8 cellular contexts compared by ENCODE assay signal in genomic region chr17:38799501-38800236, GRCh38. TPM values are rescaled to one million over a fixed set of nuclear protein-coding genes. Genes with fewer than 3 reads are reported as not detected.
DNase-seq lines count a peak whose midpoint lies in the region; ATAC-seq, FAIRE-seq and TF ChIP-seq lines count a peak whose summit lies in the region.

TSS of gene PIP4K2B (minus strand) at chr17:38799556. CDS start at chr17:38799424, 132 bp downstream.

- peaks cover 40% of the 10 kb centered on the region for H3K4me1 Mint-ChIP-seq in activated T-cell treated with anti-CD3 and anti-CD28 coated beads, Interleukin-2, amount 50 U/mL, for 72 hours (ENCODE audit: low read depth)

- H3K9me3 Mint-ChIP-seq in activated T-cell treated with anti-CD3 and anti-CD28 coated beads, Interleukin-2, amount 50 U/mL, for 72 hours: no peaks in the 10 kb centered on the region

- no peak for TF ChIP-seq POLR2A in esophagus muscularis mucosa (IDR thresholded peaks at IDR 0.05; ENCODE audit: low read depth)

- peaks cover 4 to 33% of the 10 kb centered on the region in 2 donors for H3K36me3 Mint-ChIP-seq in activated T-cell treated with anti-CD3 and anti-CD28 coated beads, Interleukin-2, amount 50 U/mL, for 72 hours (ENCODE audit: insufficient read depth in 2 of 2)

- TF ChIP-seq CTCF in esophagus muscularis mucosa (IDR thresholded peaks at IDR 0.05): peak in 1 of 3 experiments; percentile 13

- H3K27me3 Mint-ChIP-seq in activated T-cell treated with anti-CD3 and anti-CD28 coated beads, Interleukin-2, amount 50 U/mL, for 72 hours (ENCODE audit: low read depth): no peaks in the 10 kb centered on the region

- peak within 1 kb of the TSS; percentile 91 to 99 for H3K4me3 Mint-ChIP-seq in activated T-cell treated with anti-CD3 and anti-CD28 coated beads, Interleukin-2, amount 50 U/mL, for 72 hours

- peak within 1 kb of the TSS; percentile 85 for H3K4me2 ChIP-seq in Karpas-422 (ENCODE audit: low read depth, low read length, poor library complexity, severe bottlenecking)

- no peaks in the 10 kb centered on the region for H3K27me3 ChIP-seq in Karpas-422 (ENCODE audit: low read length)
- H3K27me3 ChIP-seq in esophagus muscularis mucosa: no peaks in the 10 kb centered on the region
- no peaks in the 10 kb centered on the region for H3K27me3 ChIP-seq in muscle layer of duodenum (ENCODE audit: low read depth, low read length)

- H3K27ac ChIP-seq in Karpas-422 (ENCODE audit: low read length): peak within 1 kb of the TSS; percentile 87
- H3K27ac ChIP-seq in esophagus muscularis mucosa (replicated peaks in 1 of 4): peak within 1 kb of the TSS; percentile 97 to 100 (median 98)
- H3K27ac ChIP-seq in muscle layer of duodenum (ENCODE audit: low read length): peak within 1 kb of the TSS; percentile 53

- H3K9ac ChIP-seq in Karpas-422 (ENCODE audit: low read length): peak within 1 kb of the TSS; percentile 98

- H3K9me3 ChIP-seq in Karpas-422 (ENCODE audit: low read length) (no peaks in the 10 kb centered on the region), esophagus muscularis mucosa (no peaks in the 10 kb centered on the region), muscle layer of duodenum (ENCODE audit: control insufficient read depth in 1 of 2, low read length in 2 of 2) (no peaks in the 10 kb centered on the region)

- DNase-seq in DMS79 treated with DMSO at 0.1 percent for 48 hours (lab: John Stamatoyannopoulos, UW) (peak; percentile 98), Karpas-422 (peak; percentile 98), RCC 7860 (ENCODE audit: low spot score) (peak; percentile 91), esophagus muscularis mucosa (ENCODE audit: extremely low spot score) (peak; percentile 99)
- peak; percentile 90 to 92 for DNase-seq in activated T-cell treated with anti-CD3 and anti-CD28 coated beads, Interleukin-2, amount 50 U/mL, for 72 hours
- peak; percentile 73 for DNase-seq in stimulated activated CD8-positive, alpha-beta memory T cell treated with anti-CD3 and anti-CD28 coated beads, Interleukin-7, amount 100 ng/mL, for 24 hours (ENCODE audit: low read depth)

- H3K4me1 ChIP-seq in Karpas-422 (ENCODE audit: low read length): peaks cover 23% of the 10 kb centered on the region
- peaks cover 29 to 42% (median 42%) of the 10 kb centered on the region in 4 donors for H3K4me1 ChIP-seq in esophagus muscularis mucosa
- H3K4me1 ChIP-seq in muscle layer of duodenum (ENCODE audit: control insufficient read depth in 1 of 2, insufficient read depth in 2 of 2, low read length in 2 of 2): peaks cover 18 to 27% of the 10 kb centered on the region in 2 donors

- H2AFZ ChIP-seq in Karpas-422 (ENCODE audit: low read length): peak within 1 kb of the TSS; percentile 68

- intact Hi-C loops in esophagus muscularis mucosa (cut with DNase I): loop anchor here (5.0 to 10.0 kb wide), 2 partner anchors 42 to 65 kb away; partner anchors contain the start of gene CISD3

- ATAC-seq in GM21825 (IDR thresholded peaks at IDR 0.05; ENCODE audit: unreplicated experiment): peak; percentile 77
- peak; percentile 87 to 88 for ATAC-seq in activated T-cell treated with anti-CD3 and anti-CD28 coated beads, Interleukin-2, amount 50 U/mL, for 72 hours (replicated peaks in 1 of 2)

- FAIRE-seq in RCC 7860 (lab: Jason Lieb, UNC): no peak

- no peaks in the 10 kb centered on the region for H3K9me2 ChIP-seq in Karpas-422 (replicated peaks; ENCODE audit: insufficient read depth, low read length)

- H3K27ac Mint-ChIP-seq in activated T-cell treated with anti-CD3 and anti-CD28 coated beads, Interleukin-2, amount 50 U/mL, for 72 hours: peak within 1 kb of the TSS; percentile 85

- H3K36me3 ChIP-seq in Karpas-422 (ENCODE audit: insufficient read depth, low read length): peaks cover 21% of the 10 kb centered on the region; the same call in 1 of the 2 replicates
- H3K36me3 ChIP-seq in esophagus muscularis mucosa: peaks cover 33 to 50% (median 40%) of the 10 kb centered on the region in 4 donors
- H3K36me3 ChIP-seq in muscle layer of duodenum (ENCODE audit: control insufficient read depth in 1 of 2, insufficient read depth in 2 of 2, low read length in 2 of 2): peaks cover 23 to 30% of the 10 kb centered on the region in 2 donors

- no peak for TF ChIP-seq EP300 in esophagus muscularis mucosa (IDR thresholded peaks at IDR 0.05)

- H3K4me3 ChIP-seq in Karpas-422 (ENCODE audit: low read length): peak within 1 kb of the TSS; percentile 77
- peak within 1 kb of the TSS; percentile 78 to 95 (median 92) for H3K4me3 ChIP-seq in esophagus muscularis mucosa
- H3K4me3 ChIP-seq in muscle layer of duodenum (ENCODE audit: low read depth in 1 of 2, low read length in 2 of 2): peak within 1 kb of the TSS; percentile 88 to 97

- WGBS in esophagus muscularis mucosa: 0% methylated on average over 13 of the region's 76 CpGs

- H4K20me1 ChIP-seq in Karpas-422 (ENCODE audit: insufficient read depth, low read depth, low read length): 0 out of 2 replicates have a peak, but pooled peaks cover 4% of the 10 kb centered on the region

- peaks cover 44% of the 10 kb centered on the region for H3K79me2 ChIP-seq in Karpas-422 (ENCODE audit: low read length)

RNA-seq across cellular contexts. Expression of gene PIP4K2B, which starts in this region (rescaled TPM):
- total RNA-seq in Karpas-422 (2014; rRNA removed; shearing (Covaris generic); ENCODE audit: low replicate concordance): 32.0 and 42.7 TPM in 2 replicates
- 10 to 100 TPM; 32.7 to 34.3 TPM for total RNA-seq in activated T-cell treated with anti-CD3 and anti-CD28 coated beads, Interleukin-2, amount 50 U/mL, for 72 hours
- total RNA-seq in esophagus muscularis mucosa: 10 to 100 TPM; 39.5 to 72.1 (median 53.2) TPM

Comparison
In these comparisons a context has a peak if more than half of its experiments do, and no peak if none do; other contexts are left out.
1. Peak in every context shown above with its lines: DNase-seq, ATAC-seq, H3K4me3 ChIP-seq and H3K27ac ChIP-seq.